ENCODE assay signal across 1 cellular context in genomic region chr1:201001962-201002361, GRCh38.
TF ChIP-seq lines count a peak whose summit lies in the region.

No MANE protein-coding gene starts in this region.

TF ChIP-seq in WTC11, 78 proteins besides CTCF, POLR2A, EP300 and RAD21 (continued from another document):
- TF ChIP-seq, protein P1, sequence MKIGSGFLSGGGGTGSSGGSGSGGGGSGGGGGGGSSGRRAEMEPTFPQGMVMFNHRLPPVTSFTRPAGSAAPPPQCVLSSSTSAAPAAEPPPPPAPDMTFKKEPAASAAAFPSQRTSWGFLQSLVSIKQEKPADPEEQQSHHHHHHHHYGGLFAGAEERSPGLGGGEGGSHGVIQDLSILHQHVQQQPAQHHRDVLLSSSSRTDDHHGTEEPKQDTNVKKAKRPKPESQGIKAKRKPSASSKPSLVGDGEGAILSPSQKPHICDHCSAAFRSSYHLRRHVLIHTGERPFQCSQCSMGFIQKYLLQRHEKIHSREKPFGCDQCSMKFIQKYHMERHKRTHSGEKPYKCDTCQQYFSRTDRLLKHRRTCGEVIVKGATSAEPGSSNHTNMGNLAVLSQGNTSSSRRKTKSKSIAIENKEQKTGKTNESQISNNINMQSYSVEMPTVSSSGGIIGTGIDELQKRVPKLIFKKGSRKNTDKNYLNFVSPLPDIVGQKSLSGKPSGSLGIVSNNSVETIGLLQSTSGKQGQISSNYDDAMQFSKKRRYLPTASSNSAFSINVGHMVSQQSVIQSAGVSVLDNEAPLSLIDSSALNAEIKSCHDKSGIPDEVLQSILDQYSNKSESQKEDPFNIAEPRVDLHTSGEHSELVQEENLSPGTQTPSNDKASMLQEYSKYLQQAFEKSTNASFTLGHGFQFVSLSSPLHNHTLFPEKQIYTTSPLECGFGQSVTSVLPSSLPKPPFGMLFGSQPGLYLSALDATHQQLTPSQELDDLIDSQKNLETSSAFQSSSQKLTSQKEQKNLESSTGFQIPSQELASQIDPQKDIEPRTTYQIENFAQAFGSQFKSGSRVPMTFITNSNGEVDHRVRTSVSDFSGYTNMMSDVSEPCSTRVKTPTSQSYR (CRISPR knock-in tag; IDR thresholded peaks at IDR 0.05) = no peak
- TF ChIP-seq MYBL2 (CRISPR knock-in tag; IDR thresholded peaks at IDR 0.05) (no peak), ATF6 (CRISPR knock-in tag; IDR thresholded peaks at IDR 0.05) (no peak)
- TF ChIP-seq, protein P2, sequence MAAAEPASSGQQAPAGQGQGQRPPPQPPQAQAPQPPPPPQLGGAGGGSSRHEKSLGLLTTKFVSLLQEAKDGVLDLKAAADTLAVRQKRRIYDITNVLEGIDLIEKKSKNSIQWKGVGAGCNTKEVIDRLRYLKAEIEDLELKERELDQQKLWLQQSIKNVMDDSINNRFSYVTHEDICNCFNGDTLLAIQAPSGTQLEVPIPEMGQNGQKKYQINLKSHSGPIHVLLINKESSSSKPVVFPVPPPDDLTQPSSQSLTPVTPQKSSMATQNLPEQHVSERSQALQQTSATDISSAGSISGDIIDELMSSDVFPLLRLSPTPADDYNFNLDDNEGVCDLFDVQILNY (CRISPR knock-in tag; IDR thresholded peaks at IDR 0.05) = no peak
